1 cellular context compared by ENCODE assay signal in the genomic region with DNA sequence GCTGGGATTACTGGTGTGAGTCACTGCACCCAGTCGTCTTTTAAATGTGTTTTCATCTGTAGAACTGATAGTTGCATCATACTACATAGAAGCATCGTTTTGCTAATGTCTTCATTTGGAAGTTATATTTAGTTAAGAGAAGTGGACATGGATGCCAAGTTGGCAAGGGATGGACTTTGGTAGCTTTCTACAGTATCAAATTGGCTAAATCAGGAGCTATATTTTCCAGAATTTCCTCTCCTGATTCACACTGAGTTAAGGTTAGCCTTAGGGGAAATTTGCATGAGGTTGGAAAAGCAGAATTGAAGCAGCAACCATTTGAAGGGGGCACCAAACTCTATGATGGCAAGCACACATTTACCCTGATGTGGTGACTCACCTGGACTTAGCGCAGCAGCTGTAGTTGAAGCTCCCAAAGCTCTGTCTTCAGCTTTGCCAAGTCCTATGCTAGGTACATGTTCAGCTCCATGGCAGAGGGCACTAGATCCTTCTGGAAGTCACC.
TF ChIP-seq lines count a peak whose summit lies in the region.

No MANE protein-coding gene starts in this region.

TF ChIP-seq in K562, 482 proteins besides CTCF, POLR2A, EP300 and RAD21 (continued from another document and continues in another):
- TF ChIP-seq, protein P1, sequence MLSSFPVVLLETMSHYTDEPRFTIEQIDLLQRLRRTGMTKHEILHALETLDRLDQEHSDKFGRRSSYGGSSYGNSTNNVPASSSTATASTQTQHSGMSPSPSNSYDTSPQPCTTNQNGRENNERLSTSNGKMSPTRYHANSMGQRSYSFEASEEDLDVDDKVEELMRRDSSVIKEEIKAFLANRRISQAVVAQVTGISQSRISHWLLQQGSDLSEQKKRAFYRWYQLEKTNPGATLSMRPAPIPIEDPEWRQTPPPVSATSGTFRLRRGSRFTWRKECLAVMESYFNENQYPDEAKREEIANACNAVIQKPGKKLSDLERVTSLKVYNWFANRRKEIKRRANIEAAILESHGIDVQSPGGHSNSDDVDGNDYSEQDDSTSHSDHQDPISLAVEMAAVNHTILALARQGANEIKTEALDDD (IDR thresholded peaks at IDR 0.05) = 0 out of 2 replicates have a peak, but pooled peaks have one; percentile 25
- TF ChIP-seq, protein P2, sequence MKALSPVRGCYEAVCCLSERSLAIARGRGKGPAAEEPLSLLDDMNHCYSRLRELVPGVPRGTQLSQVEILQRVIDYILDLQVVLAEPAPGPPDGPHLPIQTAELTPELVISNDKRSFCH (CRISPR knock-in tag; IDR thresholded peaks at IDR 0.05) = no peak
- TF ChIP-seq, protein P2 (tag; IDR thresholded peaks at IDR 0.05) = no peak
- TF ChIP-seq ZSCAN32 (CRISPR knock-in tag; IDR thresholded peaks at IDR 0.05) = peak; percentile 49; the same call in 1 of the 2 replicates
- no peak for TF ChIP-seq HLTF (IDR thresholded peaks at IDR 0.05)
- TF ChIP-seq KHSRP (IDR thresholded peaks at IDR 0.05) = no peak
- TF ChIP-seq KLF16 (IDR thresholded peaks at IDR 0.05) = no peak
- no peak for TF ChIP-seq RFX1 (IDR thresholded peaks at IDR 0.05)
- TF ChIP-seq KDM4B (IDR thresholded peaks at IDR 0.05; ENCODE audit: borderline replicate concordance in 2 of 2, low read depth in 1 of 2) = no peak
- peak; percentile 82 for TF ChIP-seq FOSL1 (tag; conservative IDR thresholded peaks at IDR 0.05)
- TF ChIP-seq, protein P3, sequence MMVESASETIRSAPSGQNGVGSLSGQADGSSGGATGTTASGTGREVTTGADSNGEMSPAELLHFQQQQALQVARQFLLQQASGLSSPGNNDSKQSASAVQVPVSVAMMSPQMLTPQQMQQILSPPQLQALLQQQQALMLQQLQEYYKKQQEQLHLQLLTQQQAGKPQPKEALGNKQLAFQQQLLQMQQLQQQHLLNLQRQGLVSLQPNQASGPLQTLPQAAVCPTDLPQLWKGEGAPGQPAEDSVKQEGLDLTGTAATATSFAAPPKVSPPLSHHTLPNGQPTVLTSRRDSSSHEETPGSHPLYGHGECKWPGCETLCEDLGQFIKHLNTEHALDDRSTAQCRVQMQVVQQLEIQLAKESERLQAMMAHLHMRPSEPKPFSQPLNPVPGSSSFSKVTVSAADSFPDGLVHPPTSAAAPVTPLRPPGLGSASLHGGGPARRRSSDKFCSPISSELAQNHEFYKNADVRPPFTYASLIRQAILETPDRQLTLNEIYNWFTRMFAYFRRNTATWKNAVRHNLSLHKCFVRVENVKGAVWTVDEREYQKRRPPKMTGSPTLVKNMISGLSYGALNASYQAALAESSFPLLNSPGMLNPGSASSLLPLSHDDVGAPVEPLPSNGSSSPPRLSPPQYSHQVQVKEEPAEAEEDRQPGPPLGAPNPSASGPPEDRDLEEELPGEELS (CRISPR knock-in tag; IDR thresholded peaks at IDR 0.05; ENCODE audit: borderline replicate concordance) = no peak
- peak; percentile 51; the same call in 1 of the 2 replicates for TF ChIP-seq BACH1 (tag; IDR thresholded peaks at IDR 0.05)
- no peak for TF ChIP-seq CREB1 (IDR thresholded peaks at IDR 0.05)
- TF ChIP-seq CREB1 (CRISPR knock-in tag; IDR thresholded peaks at IDR 0.05) = no peak
- no peak for TF ChIP-seq ELF1 (tag; IDR thresholded peaks at IDR 0.05)
- peak; percentile 47; the same call in 1 of the 2 replicates for TF ChIP-seq ATF7 (IDR thresholded peaks at IDR 0.05)
- no peak for TF ChIP-seq U2AF1 (optimal IDR thresholded peaks at IDR 0.05; ENCODE audit: low read depth, low read length)
- no peak for TF ChIP-seq NFATC3 (IDR thresholded peaks at IDR 0.05)
- TF ChIP-seq HMG20A (CRISPR knock-in tag; conservative IDR thresholded peaks at IDR 0.05) = no peak
- no peak for TF ChIP-seq CBFA2T2 (conservative IDR thresholded peaks at IDR 0.05)
- no peak for TF ChIP-seq NONO (IDR thresholded peaks at IDR 0.05; ENCODE audit: low read depth in 2 of 2, low read length in 1 of 2)
- TF ChIP-seq, protein P4, sequence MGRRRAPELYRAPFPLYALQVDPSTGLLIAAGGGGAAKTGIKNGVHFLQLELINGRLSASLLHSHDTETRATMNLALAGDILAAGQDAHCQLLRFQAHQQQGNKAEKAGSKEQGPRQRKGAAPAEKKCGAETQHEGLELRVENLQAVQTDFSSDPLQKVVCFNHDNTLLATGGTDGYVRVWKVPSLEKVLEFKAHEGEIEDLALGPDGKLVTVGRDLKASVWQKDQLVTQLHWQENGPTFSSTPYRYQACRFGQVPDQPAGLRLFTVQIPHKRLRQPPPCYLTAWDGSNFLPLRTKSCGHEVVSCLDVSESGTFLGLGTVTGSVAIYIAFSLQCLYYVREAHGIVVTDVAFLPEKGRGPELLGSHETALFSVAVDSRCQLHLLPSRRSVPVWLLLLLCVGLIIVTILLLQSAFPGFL (CRISPR knock-in tag; IDR thresholded peaks at IDR 0.05) = no peak
- TF ChIP-seq ZNF589 (CRISPR knock-in tag; IDR thresholded peaks at IDR 0.05; ENCODE audit: low read depth) = peak; percentile 92
- no peak for TF ChIP-seq MTF1 (CRISPR knock-in tag; IDR thresholded peaks at IDR 0.05; ENCODE audit: borderline replicate concordance)
- TF ChIP-seq SETDB1 (IDR thresholded peaks at IDR 0.05; ENCODE audit: low read length) = no peak
- TF ChIP-seq ZNF778 (CRISPR knock-in tag; IDR thresholded peaks at IDR 0.05) = no peak
- TF ChIP-seq HDAC6 (IDR thresholded peaks at IDR 0.05; ENCODE audit: low read depth, low read length) = no peak
- no peak for TF ChIP-seq ZNF785 (CRISPR knock-in tag; IDR thresholded peaks at IDR 0.05)
- TF ChIP-seq KAT2B (IDR thresholded peaks at IDR 0.05; ENCODE audit: low read depth, low read length) = no peak
- TF ChIP-seq EZH2 (IDR thresholded peaks at IDR 0.05; ENCODE audit: borderline replicate concordance, low read depth, low read length) = no peak
- TF ChIP-seq, protein P5, sequence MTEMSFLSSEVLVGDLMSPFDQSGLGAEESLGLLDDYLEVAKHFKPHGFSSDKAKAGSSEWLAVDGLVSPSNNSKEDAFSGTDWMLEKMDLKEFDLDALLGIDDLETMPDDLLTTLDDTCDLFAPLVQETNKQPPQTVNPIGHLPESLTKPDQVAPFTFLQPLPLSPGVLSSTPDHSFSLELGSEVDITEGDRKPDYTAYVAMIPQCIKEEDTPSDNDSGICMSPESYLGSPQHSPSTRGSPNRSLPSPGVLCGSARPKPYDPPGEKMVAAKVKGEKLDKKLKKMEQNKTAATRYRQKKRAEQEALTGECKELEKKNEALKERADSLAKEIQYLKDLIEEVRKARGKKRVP (CRISPR knock-in tag; IDR thresholded peaks at IDR 0.05) = peak; percentile 71; the same call in 1 of the 2 replicates
- TF ChIP-seq, protein P6, sequence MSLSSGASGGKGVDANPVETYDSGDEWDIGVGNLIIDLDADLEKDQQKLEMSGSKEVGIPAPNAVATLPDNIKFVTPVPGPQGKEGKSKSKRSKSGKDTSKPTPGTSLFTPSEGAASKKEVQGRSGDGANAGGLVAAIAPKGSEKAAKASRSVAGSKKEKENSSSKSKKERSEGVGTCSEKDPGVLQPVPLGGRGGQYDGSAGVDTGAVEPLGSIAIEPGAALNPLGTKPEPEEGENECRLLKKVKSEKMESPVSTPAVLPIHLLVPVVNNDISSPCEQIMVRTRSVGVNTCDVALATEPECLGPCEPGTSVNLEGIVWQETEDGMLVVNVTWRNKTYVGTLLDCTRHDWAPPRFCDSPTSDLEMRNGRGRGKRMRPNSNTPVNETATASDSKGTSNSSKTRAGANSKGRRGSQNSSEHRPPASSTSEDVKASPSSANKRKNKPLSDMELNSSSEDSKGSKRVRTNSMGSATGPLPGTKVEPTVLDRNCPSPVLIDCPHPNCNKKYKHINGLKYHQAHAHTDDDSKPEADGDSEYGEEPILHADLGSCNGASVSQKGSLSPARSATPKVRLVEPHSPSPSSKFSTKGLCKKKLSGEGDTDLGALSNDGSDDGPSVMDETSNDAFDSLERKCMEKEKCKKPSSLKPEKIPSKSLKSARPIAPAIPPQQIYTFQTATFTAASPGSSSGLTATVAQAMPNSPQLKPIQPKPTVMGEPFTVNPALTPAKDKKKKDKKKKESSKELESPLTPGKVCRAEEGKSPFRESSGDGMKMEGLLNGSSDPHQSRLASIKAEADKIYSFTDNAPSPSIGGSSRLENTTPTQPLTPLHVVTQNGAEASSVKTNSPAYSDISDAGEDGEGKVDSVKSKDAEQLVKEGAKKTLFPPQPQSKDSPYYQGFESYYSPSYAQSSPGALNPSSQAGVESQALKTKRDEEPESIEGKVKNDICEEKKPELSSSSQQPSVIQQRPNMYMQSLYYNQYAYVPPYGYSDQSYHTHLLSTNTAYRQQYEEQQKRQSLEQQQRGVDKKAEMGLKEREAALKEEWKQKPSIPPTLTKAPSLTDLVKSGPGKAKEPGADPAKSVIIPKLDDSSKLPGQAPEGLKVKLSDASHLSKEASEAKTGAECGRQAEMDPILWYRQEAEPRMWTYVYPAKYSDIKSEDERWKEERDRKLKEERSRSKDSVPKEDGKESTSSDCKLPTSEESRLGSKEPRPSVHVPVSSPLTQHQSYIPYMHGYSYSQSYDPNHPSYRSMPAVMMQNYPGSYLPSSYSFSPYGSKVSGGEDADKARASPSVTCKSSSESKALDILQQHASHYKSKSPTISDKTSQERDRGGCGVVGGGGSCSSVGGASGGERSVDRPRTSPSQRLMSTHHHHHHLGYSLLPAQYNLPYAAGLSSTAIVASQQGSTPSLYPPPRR (CRISPR knock-in tag; IDR thresholded peaks at IDR 0.05; ENCODE audit: borderline replicate concordance) = no peak
- peak; percentile 96 for TF ChIP-seq ZNF175 (CRISPR knock-in tag; IDR thresholded peaks at IDR 0.05; ENCODE audit: low read depth)
- TF ChIP-seq GTF2A2 (tag; IDR thresholded peaks at IDR 0.05) = 0 out of 2 replicates have a peak, but pooled peaks have one; percentile 20
- TF ChIP-seq, protein P7, sequence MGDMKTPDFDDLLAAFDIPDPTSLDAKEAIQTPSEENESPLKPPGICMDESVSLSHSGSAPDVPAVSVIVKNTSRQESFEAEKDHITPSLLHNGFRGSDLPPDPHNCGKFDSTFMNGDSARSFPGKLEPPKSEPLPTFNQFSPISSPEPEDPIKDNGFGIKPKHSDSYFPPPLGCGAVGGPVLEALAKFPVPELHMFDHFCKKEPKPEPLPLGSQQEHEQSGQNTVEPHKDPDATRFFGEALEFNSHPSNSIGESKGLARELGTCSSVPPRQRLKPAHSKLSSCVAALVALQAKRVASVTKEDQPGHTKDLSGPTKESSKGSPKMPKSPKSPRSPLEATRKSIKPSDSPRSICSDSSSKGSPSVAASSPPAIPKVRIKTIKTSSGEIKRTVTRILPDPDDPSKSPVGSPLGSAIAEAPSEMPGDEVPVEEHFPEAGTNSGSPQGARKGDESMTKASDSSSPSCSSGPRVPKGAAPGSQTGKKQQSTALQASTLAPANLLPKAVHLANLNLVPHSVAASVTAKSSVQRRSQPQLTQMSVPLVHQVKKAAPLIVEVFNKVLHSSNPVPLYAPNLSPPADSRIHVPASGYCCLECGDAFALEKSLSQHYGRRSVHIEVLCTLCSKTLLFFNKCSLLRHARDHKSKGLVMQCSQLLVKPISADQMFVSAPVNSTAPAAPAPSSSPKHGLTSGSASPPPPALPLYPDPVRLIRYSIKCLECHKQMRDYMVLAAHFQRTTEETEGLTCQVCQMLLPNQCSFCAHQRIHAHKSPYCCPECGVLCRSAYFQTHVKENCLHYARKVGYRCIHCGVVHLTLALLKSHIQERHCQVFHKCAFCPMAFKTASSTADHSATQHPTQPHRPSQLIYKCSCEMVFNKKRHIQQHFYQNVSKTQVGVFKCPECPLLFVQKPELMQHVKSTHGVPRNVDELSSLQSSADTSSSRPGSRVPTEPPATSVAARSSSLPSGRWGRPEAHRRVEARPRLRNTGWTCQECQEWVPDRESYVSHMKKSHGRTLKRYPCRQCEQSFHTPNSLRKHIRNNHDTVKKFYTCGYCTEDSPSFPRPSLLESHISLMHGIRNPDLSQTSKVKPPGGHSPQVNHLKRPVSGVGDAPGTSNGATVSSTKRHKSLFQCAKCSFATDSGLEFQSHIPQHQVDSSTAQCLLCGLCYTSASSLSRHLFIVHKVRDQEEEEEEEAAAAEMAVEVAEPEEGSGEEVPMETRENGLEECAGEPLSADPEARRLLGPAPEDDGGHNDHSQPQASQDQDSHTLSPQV (IDR thresholded peaks at IDR 0.05) = 0 out of 2 replicates have a peak, but pooled peaks have one; percentile 29
- TF ChIP-seq TFAM (CRISPR knock-in tag; conservative IDR thresholded peaks at IDR 0.05) = no peak
- TF ChIP-seq KLF13 (tag; IDR thresholded peaks at IDR 0.05; ENCODE audit: borderline replicate concordance, low read depth) = no peak
- TF ChIP-seq BRCA1 (IDR thresholded peaks at IDR 0.05) = no peak
- no peak for TF ChIP-seq BRCA1 (CRISPR knock-in tag; IDR thresholded peaks at IDR 0.05)
- TF ChIP-seq JUND (IDR thresholded peaks at IDR 0.05; ENCODE audit: borderline replicate concordance, low read depth, low read length) = 0 out of 2 replicates have a peak, but pooled peaks have one; percentile 39
- 0 out of 3 replicates have a peak, but pooled peaks have one; percentile 17 for TF ChIP-seq JUND (tag; IDR thresholded peaks at IDR 0.05; ENCODE audit: borderline replicate concordance, low read depth, low read length)
- no peak for TF ChIP-seq ZBTB1 (CRISPR knock-in tag; IDR thresholded peaks at IDR 0.05; ENCODE audit: borderline replicate concordance, low read depth)
- TF ChIP-seq CEBPG (CRISPR knock-in tag; IDR thresholded peaks at IDR 0.05) = peak; percentile 92
- TF ChIP-seq CEBPG (tag; conservative IDR thresholded peaks at IDR 0.05 in 1 of 2, IDR thresholded peaks at IDR 0.05 in 1 of 2) = peak; percentile 84 to 97
- TF ChIP-seq ZNF41 (CRISPR knock-in tag; conservative IDR thresholded peaks at IDR 0.05) = no peak
- TF ChIP-seq MTA3 (IDR thresholded peaks at IDR 0.05; ENCODE audit: borderline replicate concordance) = no peak
- peak; percentile 85; the same call in 1 of the 2 replicates for TF ChIP-seq HDAC8 (tag; IDR thresholded peaks at IDR 0.05)
- no peak for TF ChIP-seq FOXK1 (CRISPR knock-in tag; IDR thresholded peaks at IDR 0.05; ENCODE audit: borderline replicate concordance)
- TF ChIP-seq ZNF717 (CRISPR knock-in tag; IDR thresholded peaks at IDR 0.05) = no peak
- TF ChIP-seq, protein P8, sequence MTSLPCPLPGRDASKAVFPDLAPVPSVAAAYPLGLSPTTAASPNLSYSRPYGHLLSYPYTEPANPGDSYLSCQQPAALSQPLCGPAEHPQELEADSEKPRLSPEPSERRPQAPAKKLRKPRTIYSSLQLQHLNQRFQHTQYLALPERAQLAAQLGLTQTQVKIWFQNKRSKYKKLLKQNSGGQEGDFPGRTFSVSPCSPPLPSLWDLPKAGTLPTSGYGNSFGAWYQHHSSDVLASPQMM (CRISPR knock-in tag; IDR thresholded peaks at IDR 0.05) = no peak
- no peak for TF ChIP-seq SMARCE1 (IDR thresholded peaks at IDR 0.05)
- TF ChIP-seq SMARCA4 (IDR thresholded peaks at IDR 0.05) = 0 out of 2 replicates have a peak, but pooled peaks have one; percentile 14
- TF ChIP-seq POLR3A (IDR thresholded peaks at IDR 0.05; ENCODE audit: borderline replicate concordance, extremely low read depth, insufficient read depth, insufficient read length) = peak; percentile 13
